ENCODE assay signal across 8 cellular contexts in the genomic region with DNA sequence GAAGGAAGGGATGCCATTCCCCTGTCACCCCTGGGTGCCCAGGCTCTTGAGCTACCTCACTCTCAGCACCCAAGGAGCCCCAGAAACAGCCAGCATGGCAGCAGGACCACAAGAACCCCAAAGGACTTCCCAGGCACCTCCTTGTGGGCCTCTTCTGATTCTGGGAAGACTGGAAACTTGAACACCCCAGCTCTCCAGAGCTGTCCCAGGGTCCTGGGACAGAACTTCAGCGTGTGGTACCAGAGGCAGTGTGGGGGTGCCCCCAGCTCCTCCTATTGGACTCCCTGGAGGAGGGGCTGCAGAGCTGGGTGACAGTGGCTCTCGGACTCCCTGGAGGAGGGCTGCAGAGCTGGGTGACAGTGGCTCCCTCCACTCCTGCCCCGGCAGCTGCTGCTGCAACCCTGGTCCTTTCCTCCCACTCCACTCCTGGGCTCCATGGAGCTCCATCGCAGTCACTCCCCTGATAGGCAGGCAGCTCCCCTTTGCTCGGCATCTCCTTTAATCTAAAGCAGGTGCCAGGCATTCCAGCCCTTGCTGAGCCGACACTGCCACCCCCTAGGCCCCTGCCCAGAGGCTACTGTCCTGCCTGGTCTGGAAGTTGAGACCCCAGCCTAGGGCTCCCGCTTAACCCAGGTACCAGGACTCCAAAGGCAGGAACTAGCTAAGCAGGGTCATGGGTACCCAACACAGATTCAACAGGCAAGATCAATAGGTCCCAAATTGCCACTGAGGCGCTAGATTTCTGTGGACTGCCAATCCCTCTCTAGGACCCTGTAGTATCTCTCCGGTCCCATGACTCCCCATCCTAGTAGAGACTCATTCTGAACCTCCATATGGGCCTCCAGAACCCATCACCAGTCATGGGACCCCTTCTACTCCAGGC. TPM values are rescaled to one million over a fixed set of nuclear protein-coding genes. Genes with fewer than 3 reads are reported as not detected.
DNase-seq lines count a peak whose midpoint lies in the region; ATAC-seq and TF ChIP-seq lines count a peak whose summit lies in the region.

No MANE protein-coding gene starts in this region.

- H3K4me3 ChIP-seq in brain microvascular endothelial cell (ENCODE audit: low read depth, low read length), result peak overlapping the region; percentile 96
- peak overlapping the region; percentile 78 to 86 (median 79) for H3K4me3 ChIP-seq in right lobe of liver
- peak overlapping the region; percentile 90 for H3K4me3 ChIP-seq in thymus (ENCODE audit: low read length)

- ATAC-seq in activated CD4-positive, alpha-beta T cell treated with anti-CD3 and anti-CD28 coated beads for 36 hours, result no peak
- no peak for ATAC-seq in right lobe of liver

- no peaks in the 10 kb centered on the region for H3K27me3 Mint-ChIP-seq in activated CD4-positive, alpha-beta T cell treated with anti-CD3 and anti-CD28 coated beads for 36 hours

- CTCF ChIA-PET in activated CD4-positive, alpha-beta T cell treated with anti-CD3 and anti-CD28 coated beads for 36 hours (lab: Charles Lee), result interaction anchor here (0.6 to 2.8 kb wide), 10 partner anchors 8 to 375 kb away, joined by 3 to 9 read pairs (median 4); a partner anchor contains a TSS

- no peaks in the 10 kb centered on the region for H3K9me3 Mint-ChIP-seq in activated CD4-positive, alpha-beta T cell treated with anti-CD3 and anti-CD28 coated beads for 36 hours (ENCODE audit: low read depth)

- H3K27ac ChIP-seq in brain microvascular endothelial cell, result peak overlapping the region; percentile 92
- H3K27ac ChIP-seq in right lobe of liver, result peak overlapping the region; percentile 85 to 90 (median 86)
- H3K27ac ChIP-seq in thymus (ENCODE audit: low read depth), result peak overlapping the region; percentile 61

- peak overlapping the region; percentile 77 for H3K4me3 Mint-ChIP-seq in activated CD4-positive, alpha-beta T cell treated with anti-CD3 and anti-CD28 coated beads for 36 hours

- H3K36me3 Mint-ChIP-seq in activated CD4-positive, alpha-beta T cell treated with anti-CD3 and anti-CD28 coated beads for 36 hours (ENCODE audit: low read depth), result peaks cover 6% of the 10 kb centered on the region

- POLR2A ChIA-PET in activated CD4-positive, alpha-beta T cell treated with anti-CD3 and anti-CD28 coated beads for 36 hours (lab: Charles Lee), result interaction anchor here (1.4 to 2.2 kb wide), 2 partner anchors 10 to 132 kb away, joined by 10 to 18 read pairs; a partner anchor contains a TSS

- H3K4me1 ChIP-seq in right lobe of liver (peaks cover 2 to 58% (median 29%) of the 10 kb centered on the region in 4 donors), thymus (ENCODE audit: control insufficient read depth, insufficient read depth, low read length) (peaks cover 55% of the 10 kb centered on the region)

- no peak for TF ChIP-seq POLR2A in right lobe of liver (IDR thresholded peaks at IDR 0.05)

- H3K4me1 Mint-ChIP-seq in activated CD4-positive, alpha-beta T cell treated with anti-CD3 and anti-CD28 coated beads for 36 hours, result peaks cover 58% of the 10 kb centered on the region

- H3K9me3 ChIP-seq in right lobe of liver, result no peaks in the 10 kb centered on the region
- H3K9me3 ChIP-seq in thymus (ENCODE audit: control insufficient read depth), result no peaks in the 10 kb centered on the region

- intact Hi-C loops in activated CD4-positive, alpha-beta T cell treated with anti-CD3 and anti-CD28 coated beads for 36 hours (cut with DNase I, micrococcal nuclease), result no loop called here
- intact Hi-C loops in right lobe of liver (cut with DNase I), result no loop called here

- no peaks in the 10 kb centered on the region for H3K36me3 ChIP-seq in brain microvascular endothelial cell (replicated peaks)
- H3K36me3 ChIP-seq in right lobe of liver, result no peaks in the 10 kb centered on the region
- peaks cover 3% of the 10 kb centered on the region for H3K36me3 ChIP-seq in thymus (ENCODE audit: control insufficient read depth, insufficient read depth)

- TF ChIP-seq CTCF in brain microvascular endothelial cell (IDR thresholded peaks at IDR 0.05; ENCODE audit: low read depth, low read length, missing control alignments) (no peak), right lobe of liver (IDR thresholded peaks at IDR 0.05) (no peak)

- in situ Hi-C loops in brain microvascular endothelial cell (cut with HindIII; ENCODE audit: low pct_ligation_motif_present, low sequenced_read_pairs), result no loop called here

- DNase-seq in activated CD4-positive, alpha-beta T cell treated with anti-CD3 and anti-CD28 coated beads for 36 hours, result peak; percentile 27
- DNase-seq in activated CD4-positive, alpha-beta T cell treated with anti-CD3 and anti-CD28 coated beads, Interleukin-2, amount 50 U/mL, for 1 hour, result no peak
- no peak for DNase-seq in brain microvascular endothelial cell
- DNase-seq in right lobe of liver, result peak in 2 of 3 donors; percentile 22 to 52
- no peak for DNase-seq in NCI-H2171 (lab: John Stamatoyannopoulos, UW)
- no peak for DNase-seq in stimulated activated CD4-positive, alpha-beta T cell treated with anti-CD3 and anti-CD28 coated beads, Interleukin-12 subunit alpha, Interleukin-12 subunit beta, amount 100 ng/mL, for 4 hours
- DNase-seq in NCI-H2107 (lab: John Stamatoyannopoulos, UW), result no peak

- 49% methylated on average over 2 of the region's 9 CpGs for WGBS in right lobe of liver (ENCODE audit: insufficient coverage, low coverage, low lambda C conversion rate, missing lambda C conversion rate)
- 88% methylated on average over 9 of the region's 9 CpGs for WGBS in thymus

- peak overlapping the region; percentile 88 for H3K27ac Mint-ChIP-seq in activated CD4-positive, alpha-beta T cell treated with anti-CD3 and anti-CD28 coated beads for 36 hours

- no peaks in the 10 kb centered on the region for H3K27me3 ChIP-seq in brain microvascular endothelial cell (replicated peaks)
- H3K27me3 ChIP-seq in right lobe of liver, result no peaks in the 10 kb centered on the region
- no peaks in the 10 kb centered on the region for H3K27me3 ChIP-seq in thymus (ENCODE audit: control insufficient read depth, insufficient read depth)

RNA-seq across cellular contexts. Expression of a gene that starts 2.7 kb away (rescaled TPM):
- 10 to 100 TPM; 34.5 to 58.5 TPM for total RNA-seq in activated CD4-positive, alpha-beta T cell treated with anti-CD3 and anti-CD28 coated beads for 36 hours
- total RNA-seq in right lobe of liver, result 10 to 100 TPM; 10.2 to 22.5 (median 19.8) TPM
- 14.0 TPM for polyA plus RNA-seq in thymus

RNA-seq across cellular contexts. Expression of a gene that starts 33.1 kb away (rescaled TPM):
- total RNA-seq in activated CD4-positive, alpha-beta T cell treated with anti-CD3 and anti-CD28 coated beads for 36 hours, result under 1 TPM; 0.19 to 0.32 TPM
- total RNA-seq in right lobe of liver, result not detected
- 2.9 TPM for polyA plus RNA-seq in thymus

RNA-seq across cellular contexts. Expression of a gene that starts 39.3 kb away (rescaled TPM):
- total RNA-seq in activated CD4-positive, alpha-beta T cell treated with anti-CD3 and anti-CD28 coated beads for 36 hours, result 10 to 100 TPM; 18.9 to 21.3 TPM
- total RNA-seq in right lobe of liver, result under 1 TPM in 2 of 6 experiments, not detected in 4; 0.07 TPM
- polyA plus RNA-seq in thymus, result 1.3 TPM

RNA-seq across cellular contexts. Expression of a gene that starts 48.6 kb away (rescaled TPM):
- total RNA-seq in activated CD4-positive, alpha-beta T cell treated with anti-CD3 and anti-CD28 coated beads for 36 hours, result not detected
- total RNA-seq in right lobe of liver, result not detected
- polyA plus RNA-seq in thymus, result not detected

Comparison
In these comparisons a context has a peak if more than half of its experiments do, and no peak if none do; other contexts are left out.
1. DNase-seq: peak in activated CD4-positive, alpha-beta T cell treated with anti-CD3 and anti-CD28 coated beads for 36 hours (single experiment) and right lobe of liver (2 of 3); none in activated CD4-positive, alpha-beta T cell treated with anti-CD3 and anti-CD28 coated beads, Interleukin-2, amount 50 U/mL, for 1 hour (single experiment), brain microvascular endothelial cell (single experiment), NCI-H2171 (single experiment), stimulated activated CD4-positive, alpha-beta T cell treated with anti-CD3 and anti-CD28 coated beads, Interleukin-12 subunit alpha, Interleukin-12 subunit beta, amount 100 ng/mL, for 4 hours (single experiment) and NCI-H2107 (single experiment).
2. RNA of a gene that starts 39.3 kb away (total RNA-seq): 18.9 to 21.3 TPM in activated CD4-positive, alpha-beta T cell treated with anti-CD3 and anti-CD28 coated beads for 36 hours; 0.07 TPM in right lobe of liver; every median in the first group is over 10 times any median in the second.
3. Peak in every context shown above with its lines, with median percentiles within 50 percentile points of each other: H3K27ac ChIP-seq and H3K4me3 ChIP-seq.